Comparison of ENCODE assay signal across 10 cellular contexts in genomic region chr14:76057914-76058313, GRCh38.
"Had no signal": no experiment of that assay in that cellular context is flagged by ENCODE, and none has a peak within 500 bp of the region (broad histone marks: within the 10 kb centered on the region; RNA-seq: fewer than 3 reads in every experiment).

No MANE protein-coding gene starts in this region.

- H2AFZ ChIP-seq: GM23338 had no signal

- DNase-seq: GOT3, H7, H9, HCEC 1CT, HFFc6 had no signal

- FAIRE-seq: H1, H54 had no signal

- H3K9me3 ChIP-seq: HAP-1 had no signal

- ATAC-seq: GM23338, HCT116 had no signal

- H3K4me2 ChIP-seq: GM23338 had no signal

- H3K4me3 ChIP-seq: GM23338, HAP-1 had no signal

- H3K4me1 ChIP-seq: HAP-1 had no signal
